Comparison of ENCODE assay signal across 8 cellular contexts in genomic region chr5:132414634-132415377, GRCh38. TPM values are rescaled to one million over a fixed set of nuclear protein-coding genes. Genes with fewer than 3 reads are reported as not detected.
A peak's percentile ranks its signal among the peaks of the same experiment; 100 is the strongest.
DNase-seq lines count a peak whose midpoint lies in the region; ATAC-seq and TF ChIP-seq lines count a peak whose summit lies in the region.

No MANE protein-coding gene starts in this region.

- peak; percentile 22 for ATAC-seq in gastroesophageal sphincter

- TF ChIP-seq EP300 in gastroesophageal sphincter (IDR thresholded peaks at IDR 0.05) (no peak), suprapubic skin (IDR thresholded peaks at IDR 0.05) (no peak)

- H3K27me3 ChIP-seq in gastroesophageal sphincter = no peaks in the 10 kb centered on the region
- H3K27me3 ChIP-seq in suprapubic skin = no peaks in the 10 kb centered on the region

- peaks cover 20 to 92% (median 48%) of the 10 kb centered on the region in 3 donors for H3K4me1 ChIP-seq in gastroesophageal sphincter
- H3K4me1 ChIP-seq in suprapubic skin = peaks cover 83% of the 10 kb centered on the region

- DNase-seq in SIG-M5 treated with dmso at 0.1 percent for 504 hours (lab: John Stamatoyannopoulos, UW; ENCODE audit: unreplicated experiment) (peak; percentile 67), SIG-M5 (lab: John Stamatoyannopoulos, UW) (no peak), SKM-1 treated with dmso at 0.1 percent for 144 hours (lab: John Stamatoyannopoulos, UW; ENCODE audit: unreplicated experiment) (peak; percentile 53), suprapubic skin (ENCODE audit: low spot score in 2 of 2) (no peak), DMS53 treated with DMSO at 0.1 percent for 48 hours (lab: John Stamatoyannopoulos, UW; ENCODE audit: unreplicated experiment) (no peak), COLO668 (lab: John Stamatoyannopoulos, UW; ENCODE audit: unreplicated experiment) (no peak)
- no peak for DNase-seq in activated naive CD4-positive, alpha-beta T cell treated with Interleukin-2 at 50 U/mL for 16 hours

- WGBS in gastroesophageal sphincter (ENCODE audit: low coverage in 1 of 2), 2 donors = 17 to 19% methylated on average over 4 to 5 of the region's 5 CpGs
- 19% methylated on average over 5 of the region's 5 CpGs for WGBS in suprapubic skin

- no peak overlapping the region for H3K4me3 ChIP-seq in gastroesophageal sphincter
- no peak overlapping the region for H3K4me3 ChIP-seq in suprapubic skin

- TF ChIP-seq POLR2A in gastroesophageal sphincter (IDR thresholded peaks at IDR 0.05) (no peak), suprapubic skin (IDR thresholded peaks at IDR 0.05) (no peak)

- no peaks in the 10 kb centered on the region for H3K9me3 ChIP-seq in gastroesophageal sphincter
- H3K9me3 ChIP-seq in suprapubic skin = no peaks in the 10 kb centered on the region

- H3K36me3 ChIP-seq in gastroesophageal sphincter = no peaks in the 10 kb centered on the region
- no peaks in the 10 kb centered on the region for H3K36me3 ChIP-seq in suprapubic skin

- peak overlapping the region; percentile 68 to 99 (median 86) for H3K27ac ChIP-seq in gastroesophageal sphincter
- peak overlapping the region; percentile 21 for H3K27ac ChIP-seq in suprapubic skin

- TF ChIP-seq CTCF in gastroesophageal sphincter (IDR thresholded peaks at IDR 0.05) = no peak
- no peak for TF ChIP-seq CTCF in suprapubic skin (IDR thresholded peaks at IDR 0.05)

RNA-seq across cellular contexts. Expression of gene SLC22A5, which starts 45.3 kb away (rescaled TPM):
- total RNA-seq in gastroesophageal sphincter (1 to 10 TPM; 6.5 to 9.6 (median 7.5) TPM), suprapubic skin (10 to 100 TPM; 23.2 to 36.6 (median 26.3) TPM)

Comparison
In these comparisons a context has a peak if more than half of its experiments do, and no peak if none do; other contexts are left out.
1. DNase-seq: peak in SIG-M5 treated with dmso at 0.1 percent for 504 hours (single experiment) and SKM-1 treated with dmso at 0.1 percent for 144 hours (single experiment); none in SIG-M5 (single experiment), suprapubic skin (0 of 2), DMS53 treated with DMSO at 0.1 percent for 48 hours (single experiment), COLO668 (single experiment) and activated naive CD4-positive, alpha-beta T cell treated with Interleukin-2 at 50 U/mL for 16 hours (single experiment).